ENCODE assay signal across 9 cellular contexts in genomic region chr5:66440202-66440680, GRCh38.
DNase-seq lines count a peak whose midpoint lies in the region; TF ChIP-seq lines count a peak whose summit lies in the region.
"Had no signal": no experiment of that assay in that cellular context is flagged by ENCODE, and none has a peak within 500 bp of the region (broad histone marks: within the 10 kb centered on the region; RNA-seq: fewer than 3 reads in every experiment).

No MANE protein-coding gene starts in this region.

- no peaks in the 10 kb centered on the region for H3K9me2 ChIP-seq in Karpas-422 (replicated peaks; ENCODE audit: insufficient read depth, low read length)

- no peaks in the 10 kb centered on the region for H3K4me1 ChIP-seq in Karpas-422 (ENCODE audit: low read length)

- no peak overlapping the region for H3K27ac ChIP-seq in Karpas-422 (ENCODE audit: low read length)
- H3K27ac ChIP-seq: VCaP had no signal

- TF ChIP-seq CTCF in epithelial cell of esophagus (IDR thresholded peaks at IDR 0.05; ENCODE audit: insufficient read depth, low read depth, low read length, missing control alignments) = no peak

- H3K4me3 ChIP-seq in epithelial cell of esophagus (ENCODE audit: low read length) (no peak overlapping the region), Karpas-422 (ENCODE audit: low read length) (no peak overlapping the region)

- no peak overlapping the region for H3K4me2 ChIP-seq in Karpas-422 (ENCODE audit: low read depth, low read length, poor library complexity, severe bottlenecking)

- no peaks in the 10 kb centered on the region for H3K9me3 Mint-ChIP-seq in T-helper 2 cell treated with Interferon-gamma antibody and Interleukin-4, amounts not matched to agents 5 μg/mL and 100 μg/mL, for 36 hours

- H3K27ac Mint-ChIP-seq in T-helper 2 cell treated with Interferon-gamma antibody and Interleukin-4, amounts not matched to agents 5 μg/mL and 100 μg/mL, for 36 hours = no peak overlapping the region

- no peaks in the 10 kb centered on the region for H4K20me1 ChIP-seq in Karpas-422 (ENCODE audit: insufficient read depth, low read depth, low read length)

- no peak overlapping the region for H2AFZ ChIP-seq in Karpas-422 (ENCODE audit: low read length)

- no peak overlapping the region for H3K9ac ChIP-seq in Karpas-422 (ENCODE audit: low read length)

- no peak overlapping the region for H3K4me3 Mint-ChIP-seq in T-helper 2 cell treated with Interferon-gamma antibody and Interleukin-4, amounts not matched to agents 5 μg/mL and 100 μg/mL, for 36 hours

- no peaks in the 10 kb centered on the region for H3K36me3 ChIP-seq in Karpas-422 (ENCODE audit: insufficient read depth, low read length)

- no peaks in the 10 kb centered on the region for H3K79me2 ChIP-seq in Karpas-422 (ENCODE audit: low read length)

- H3K36me3 Mint-ChIP-seq in T-helper 2 cell treated with Interferon-gamma antibody and Interleukin-4, amounts not matched to agents 5 μg/mL and 100 μg/mL, for 36 hours (ENCODE audit: low read depth) = no peaks in the 10 kb centered on the region

- H3K9me3 ChIP-seq in Karpas-422 (ENCODE audit: low read length) = no peaks in the 10 kb centered on the region

- H3K27me3 Mint-ChIP-seq in T-helper 2 cell treated with Interferon-gamma antibody and Interleukin-4, amounts not matched to agents 5 μg/mL and 100 μg/mL, for 36 hours (ENCODE audit: low read depth) = no peaks in the 10 kb centered on the region

- no peaks in the 10 kb centered on the region for H3K27me3 ChIP-seq in Karpas-422 (ENCODE audit: low read length)

- H3K4me1 Mint-ChIP-seq in T-helper 2 cell treated with Interferon-gamma antibody and Interleukin-4, amounts not matched to agents 5 μg/mL and 100 μg/mL, for 36 hours (ENCODE audit: low read depth) = no peaks in the 10 kb centered on the region

- peak; percentile 37 for DNase-seq in T-helper 2 cell treated with Interferon-gamma antibody and Interleukin-4, amounts not matched to agents 5 μg/mL and 100 μg/mL, for 36 hours (ENCODE audit: low spot score)
- DNase-seq in T-helper 2 cell = no peak
- peak; percentile 24 for DNase-seq in HK-2 (ENCODE audit: unreplicated experiment)
- DNase-seq in epithelial cell of esophagus (ENCODE audit: low read depth) = peak; percentile 60
- DNase-seq in stimulated activated CD4-positive, alpha-beta T cell treated with anti-CD3 and anti-CD28 coated beads, Interleukin-4, amount 100 ng/mL, for 1 hour = peak; percentile 2
- DNase-seq in Karpas-422 = no peak
- DNase-seq in NCI-H2171 treated with DMSO at 0.1 percent for 48 hours (lab: John Stamatoyannopoulos, UW) = no peak
- DNase-seq in NCI-H774 (lab: John Stamatoyannopoulos, UW) = no peak

Comparison
In these comparisons a context has a peak if more than half of its experiments do, and no peak if none do; other contexts are left out.
1. DNase-seq: peak in T-helper 2 cell treated with Interferon-gamma antibody and Interleukin-4, amounts not matched to agents 5 μg/mL and 100 μg/mL, for 36 hours (single experiment), HK-2 (single experiment), epithelial cell of esophagus (single experiment) and stimulated activated CD4-positive, alpha-beta T cell treated with anti-CD3 and anti-CD28 coated beads, Interleukin-4, amount 100 ng/mL, for 1 hour (single experiment); none in T-helper 2 cell (0 of 5), Karpas-422 (single experiment), NCI-H2171 treated with DMSO at 0.1 percent for 48 hours (single experiment) and NCI-H774 (single experiment).